In the genomic region with DNA sequence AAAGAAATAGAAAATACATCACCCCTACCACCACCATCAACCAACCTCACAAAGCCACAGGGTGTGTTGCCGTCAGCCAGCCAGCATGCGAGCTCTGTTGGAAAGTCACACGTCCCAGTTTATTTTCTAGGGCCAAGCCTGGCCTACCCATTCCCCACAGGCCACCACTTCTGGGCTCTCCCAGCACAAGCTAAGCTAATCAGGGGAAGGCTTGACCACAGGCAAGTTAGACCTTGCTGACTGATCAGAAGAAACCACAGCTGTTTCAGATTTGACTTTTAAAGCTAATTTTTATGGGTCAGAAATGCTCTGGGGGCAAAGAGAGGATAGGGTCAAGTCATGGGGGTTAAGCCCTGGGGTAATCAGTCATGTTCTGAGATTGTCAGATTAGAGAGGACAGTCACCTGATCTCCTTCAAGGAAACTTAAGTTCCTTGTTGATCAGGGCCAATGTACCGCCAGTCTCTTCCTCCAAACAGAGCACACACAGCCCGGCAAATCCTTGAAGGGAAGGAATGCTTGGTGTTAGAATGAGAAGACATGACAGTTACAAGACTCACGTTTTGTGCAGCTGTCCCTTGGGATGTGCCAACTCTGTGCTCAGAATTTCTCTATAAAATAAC, we compare ENCODE assay signal across 9 cellular contexts. TPM values are rescaled to one million over a fixed set of nuclear protein-coding genes. Genes with fewer than 3 reads are reported as not detected.
DNase-seq lines count a peak whose midpoint lies in the region; ATAC-seq and TF ChIP-seq lines count a peak whose summit lies in the region.
"Had no signal": no experiment of that assay in that cellular context is flagged by ENCODE, and none has a peak within 500 bp of the region (broad histone marks: within the 10 kb centered on the region; RNA-seq: fewer than 3 reads in every experiment).

No MANE protein-coding gene starts in this region.

- H3K9me3 ChIP-seq in neural cell (ENCODE audit: low read length) = no peaks in the 10 kb centered on the region

- ATAC-seq in GM18520 (IDR thresholded peaks at IDR 0.05; ENCODE audit: unreplicated experiment) = peak; percentile 79
- ATAC-seq in GM21723 (IDR thresholded peaks at IDR 0.05; ENCODE audit: unreplicated experiment) = peak; percentile 74
- peak; percentile 50 for ATAC-seq in HG03558 (IDR thresholded peaks at IDR 0.05; ENCODE audit: extremely low read depth, unreplicated experiment)

- no peak overlapping the region for H2AFZ ChIP-seq in neural cell (ENCODE audit: low read depth, low read length)

- peaks cover 3% of the 10 kb centered on the region for H4K20me1 ChIP-seq in neural cell (ENCODE audit: insufficient read depth)

- DNase-seq in iPS-NIHi7 (ENCODE audit: extremely low spot score) (no peak), middle frontal gyrus (ENCODE audit: extremely low spot score, low spot score) (no peak), mesenteric fat pad (ENCODE audit: low spot score) (no peak), NCI-H1092 (lab: John Stamatoyannopoulos, UW) (no peak)

- H3K9ac ChIP-seq in neural cell (ENCODE audit: low read length) = peak overlapping the region; percentile 29

- H3K79me2 ChIP-seq in neural cell (replicated peaks; ENCODE audit: insufficient read depth, low read length) = peaks cover 96% of the 10 kb centered on the region

- TF ChIP-seq RAD21 in neural cell (conservative IDR thresholded peaks at IDR 0.05) = no peak

- H3K9me2 ChIP-seq in neural cell (ENCODE audit: insufficient read depth, low read length) = no peaks in the 10 kb centered on the region

- H3K27ac ChIP-seq in neural cell (ENCODE audit: low read length) = peak overlapping the region; percentile 76

- no peaks in the 10 kb centered on the region for H3K36me3 ChIP-seq in neural cell (ENCODE audit: insufficient read depth, low read length)

- TF ChIP-seq EP300 in neural cell (conservative IDR thresholded peaks at IDR 0.05; ENCODE audit: poor library complexity, severe bottlenecking) = peak; percentile 64

- peak overlapping the region; percentile 97 for H3K4me3 ChIP-seq in neural cell (ENCODE audit: low read length)

- H3K27me3 ChIP-seq in neural cell (ENCODE audit: insufficient read depth, low read depth, low read length) = no peaks in the 10 kb centered on the region

- peak overlapping the region; percentile 61 for H3K4me2 ChIP-seq in neural cell (ENCODE audit: low read length)

- H3F3A ChIP-seq in neural cell (ENCODE audit: insufficient read depth, low read length, poor library complexity, severe bottlenecking) = peaks cover 4% of the 10 kb centered on the region

- no peak for TF ChIP-seq CTCF in neural cell (IDR thresholded peaks at IDR 0.05; ENCODE audit: poor library complexity, severe bottlenecking)

TF ChIP-seq in neural cell, 6 proteins besides CTCF, POLR2A, EP300 and RAD21:
- TF ChIP-seq EZH2 (IDR thresholded peaks at IDR 0.05; ENCODE audit: borderline replicate concordance, insufficient read depth, low read length, poor library complexity, severe bottlenecking) (no peak), TAF1 (IDR thresholded peaks at IDR 0.05; ENCODE audit: low read depth) (no peak), POLR2AphosphoS5 (IDR thresholded peaks at IDR 0.05) (peak; percentile 66)
- TF ChIP-seq, protein P1, sequence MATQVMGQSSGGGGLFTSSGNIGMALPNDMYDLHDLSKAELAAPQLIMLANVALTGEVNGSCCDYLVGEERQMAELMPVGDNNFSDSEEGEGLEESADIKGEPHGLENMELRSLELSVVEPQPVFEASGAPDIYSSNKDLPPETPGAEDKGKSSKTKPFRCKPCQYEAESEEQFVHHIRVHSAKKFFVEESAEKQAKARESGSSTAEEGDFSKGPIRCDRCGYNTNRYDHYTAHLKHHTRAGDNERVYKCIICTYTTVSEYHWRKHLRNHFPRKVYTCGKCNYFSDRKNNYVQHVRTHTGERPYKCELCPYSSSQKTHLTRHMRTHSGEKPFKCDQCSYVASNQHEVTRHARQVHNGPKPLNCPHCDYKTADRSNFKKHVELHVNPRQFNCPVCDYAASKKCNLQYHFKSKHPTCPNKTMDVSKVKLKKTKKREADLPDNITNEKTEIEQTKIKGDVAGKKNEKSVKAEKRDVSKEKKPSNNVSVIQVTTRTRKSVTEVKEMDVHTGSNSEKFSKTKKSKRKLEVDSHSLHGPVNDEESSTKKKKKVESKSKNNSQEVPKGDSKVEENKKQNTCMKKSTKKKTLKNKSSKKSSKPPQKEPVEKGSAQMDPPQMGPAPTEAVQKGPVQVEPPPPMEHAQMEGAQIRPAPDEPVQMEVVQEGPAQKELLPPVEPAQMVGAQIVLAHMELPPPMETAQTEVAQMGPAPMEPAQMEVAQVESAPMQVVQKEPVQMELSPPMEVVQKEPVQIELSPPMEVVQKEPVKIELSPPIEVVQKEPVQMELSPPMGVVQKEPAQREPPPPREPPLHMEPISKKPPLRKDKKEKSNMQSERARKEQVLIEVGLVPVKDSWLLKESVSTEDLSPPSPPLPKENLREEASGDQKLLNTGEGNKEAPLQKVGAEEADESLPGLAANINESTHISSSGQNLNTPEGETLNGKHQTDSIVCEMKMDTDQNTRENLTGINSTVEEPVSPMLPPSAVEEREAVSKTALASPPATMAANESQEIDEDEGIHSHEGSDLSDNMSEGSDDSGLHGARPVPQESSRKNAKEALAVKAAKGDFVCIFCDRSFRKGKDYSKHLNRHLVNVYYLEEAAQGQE (IDR thresholded peaks at IDR 0.05; ENCODE audit: borderline replicate concordance) = peak; percentile 48

RNA-seq across cellular contexts. Expression of a gene that starts 7.6 kb away (rescaled TPM):
- polyA plus RNA-seq in neural cell = 17.5 and 19.4 TPM in 2 replicates
- polyA minus RNA-seq in neural cell = 38.4 and 43.1 TPM in 2 replicates
- total RNA-seq in mesenteric fat pad = 19.3 TPM
- polyA plus RNA-seq: IgD-negative memory B cell had no signal
